ENCODE assay signal across 16 cellular contexts in genomic region chr19:38921420-38922274, GRCh38. TPM values are rescaled to one million over a fixed set of nuclear protein-coding genes. Genes with fewer than 3 reads are reported as not detected.
"Had no signal": no experiment of that assay in that cellular context is flagged by ENCODE, and none has a peak within 500 bp of the region (broad histone marks: within the 10 kb centered on the region; RNA-seq: fewer than 3 reads in every experiment).

No MANE protein-coding gene starts in this region.

- H3K27ac ChIP-seq: cardiac muscle cell, dorsolateral prefrontal cortex, suprapubic skin, WERI-Rb-1 had no signal

- H3K4me3 ChIP-seq: cardiac muscle cell, dorsolateral prefrontal cortex, suprapubic skin had no signal

- FAIRE-seq: keratinocyte had no signal

- H3K27me3 ChIP-seq: cardiac muscle cell, dorsolateral prefrontal cortex, suprapubic skin had no signal

- H3K4me1 ChIP-seq: suprapubic skin had no signal

- H3K9me3 ChIP-seq: suprapubic skin had no signal

- ATAC-seq: activated CD4-positive, alpha-beta T cell treated with anti-CD3 and anti-CD28 coated beads for 36 hours; activated naive CD4-positive, alpha-beta T cell treated with anti-CD3 and anti-CD28 coated beads, Interleukin-2, amount 50 U/mL, for 72 hours; left lobe of liver; naive thymus-derived CD4-positive, alpha-beta T cell; T-helper 17 cell had no signal

- DNase-seq: activated CD4-positive, alpha-beta memory T cell treated with anti-CD3 and anti-CD28 coated beads, Interleukin-2, amount 10 ng/mL, durations not matched to agents 7 days and 5 days; activated CD4-positive, alpha-beta T cell treated with anti-CD3 and anti-CD28 coated beads for 36 hours; activated CD8-positive, alpha-beta memory T cell treated with anti-CD3 and anti-CD28 coated beads, Interleukin-2, amount 50 U/mL, for 4 hours; activated gamma-delta T cell; activated T-cell treated with anti-CD3 and anti-CD28 coated beads, Interleukin-2, amount 50 U/mL, for 48 hours; naive thymus-derived CD4-positive, alpha-beta T cell; stimulated activated CD4-positive, alpha-beta T cell treated with anti-CD3 and anti-CD28 coated beads, Interleukin-4, amount 100 ng/mL, for 24 hours; T-helper 17 cell; WERI-Rb-1 had no signal

RNA-seq across cellular contexts. Expression of gene CCER2, which starts 9.7 kb away (rescaled TPM):
- total RNA-seq: lung microvascular endothelial cell had no signal
- polyA plus RNA-seq: naive thymus-derived CD4-positive, alpha-beta T cell had no signal
